Comparison of ENCODE assay signal across 31 cellular contexts in the genomic region with DNA sequence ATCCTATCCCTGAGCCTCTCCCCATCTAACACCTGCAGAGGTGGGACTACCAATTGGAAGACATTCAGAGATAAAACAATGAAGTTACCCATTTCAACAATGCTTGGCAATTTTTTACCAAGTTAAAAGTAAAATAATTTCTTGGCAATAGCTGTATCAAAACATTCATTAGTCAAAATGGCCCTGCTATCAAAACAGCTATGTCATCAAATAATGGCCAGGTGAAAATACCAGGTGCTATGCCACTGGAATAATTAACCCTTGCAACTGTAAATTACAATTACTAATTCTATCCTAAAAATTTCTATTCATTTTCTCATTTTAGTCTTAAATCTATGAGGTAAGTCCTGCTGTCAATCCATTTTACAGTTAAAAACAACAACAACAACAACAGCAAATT. TPM values are rescaled to one million over a fixed set of nuclear protein-coding genes. Genes with fewer than 3 reads are reported as not detected.
"Had no signal": no experiment of that assay in that cellular context is flagged by ENCODE, and none has a peak within 500 bp of the region (broad histone marks: within the 10 kb centered on the region; RNA-seq: fewer than 3 reads in every experiment).

No MANE protein-coding gene starts in this region.

- H3K79me2 ChIP-seq: parathyroid adenoma had no signal

- H3K27ac Mint-ChIP-seq: naive thymus-derived CD8-positive, alpha-beta T cell; natural killer cell treated with Interleukin-12 subunit alpha and Interleukin-12 subunit beta and Interleukin-15 and Interleukin-18, amount 100 ng/mL, for 72 hours; nephron progenitor cell; progenitor cell of endocrine pancreas; stimulated activated effector memory CD8-positive, alpha-beta T cell treated with anti-CD3 and anti-CD28 coated beads, Interleukin-12 subunit alpha, Interleukin-12 subunit beta, amount 100 ng/mL, for 72 hours; stimulated activated naive B cell treated with anti-CD40 and anti-IgM and Interleukin-4, amounts not matched to agents 10 μg/mL and 1 μg/mL and 100 μg/mL, for 72 hours; stimulated activated naive CD8-positive, alpha-beta T cell treated with anti-CD3 and anti-CD28 coated beads, Interleukin-15, Interleukin-2, amounts not matched to agents 100 ng/mL and 50 ng/mL, for 24 hours had no signal

- FAIRE-seq: urothelium cell line had no signal

- H3K27ac ChIP-seq: neutrophil, ovary, parathyroid adenoma, psoas muscle, skin epidermis, spleen, stomach, thyroid gland, tibial nerve, upper lobe of left lung, vagina had no signal

- H3K9me3 ChIP-seq: neutrophil, ovary, psoas muscle, thoracic aorta, thyroid gland, tibial nerve, upper lobe of left lung, vagina had no signal

- DNase-seq: naive thymus-derived CD8-positive, alpha-beta T cell; nephron progenitor cell; nucleus accumbens; ovary; posterior cingulate gyrus; psoas muscle; right cardiac atrium; spleen; stimulated activated CD4-positive, alpha-beta T cell treated with anti-CD3 and anti-CD28 coated beads, Interleukin-12 subunit alpha, Interleukin-12 subunit beta, amount 100 ng/mL, for 4 hours; stimulated activated CD4-positive, alpha-beta T cell treated with anti-CD3 and anti-CD28 coated beads, Interleukin-1b, Interleukin-23, amount 100 ng/mL, for 48 hours; stimulated activated CD4-positive, alpha-beta T cell treated with anti-CD3 and anti-CD28 coated beads, Interleukin-4, amount 100 ng/mL, for 1 hour; stimulated activated naive B cell treated with anti-CD40 and anti-IgM and Interleukin-4, amounts not matched to agents 10 μg/mL and 1 μg/mL and 100 μg/mL, for 72 hours; stimulated activated naive CD4-positive, alpha-beta T cell treated with Interleukin-2 at 50 U/mL for 16 hours; stomach; thyroid gland; trophoblast cell; upper lobe of left lung had no signal

- H3K27me3 ChIP-seq: neutrophil, ovary, spleen, stomach, thyroid gland, tibial nerve, upper lobe of left lung, vagina had no signal

- H3K4me1 ChIP-seq: psoas muscle, spleen, stomach, thyroid gland, upper lobe of left lung, vagina had no signal

- H2AFZ ChIP-seq: parathyroid adenoma had no signal

- H3K27me3 Mint-ChIP-seq: natural killer cell treated with Interleukin-12 subunit alpha and Interleukin-12 subunit beta and Interleukin-15 and Interleukin-18, amount 100 ng/mL, for 72 hours; progenitor cell of endocrine pancreas; stimulated activated naive B cell treated with anti-CD40 and anti-IgM and Interleukin-4, amounts not matched to agents 10 μg/mL and 1 μg/mL and 100 μg/mL, for 72 hours; stimulated activated naive CD8-positive, alpha-beta T cell treated with anti-CD3 and anti-CD28 coated beads, Interleukin-15, Interleukin-2, amounts not matched to agents 100 ng/mL and 50 ng/mL, for 24 hours had no signal

- ATAC-seq: naive thymus-derived CD8-positive, alpha-beta T cell; natural killer cell treated with Interleukin-12 subunit alpha and Interleukin-12 subunit beta and Interleukin-15 and Interleukin-18, amount 100 ng/mL, for 72 hours; psoas muscle; right cardiac atrium; sciatic nerve; stimulated activated effector memory CD8-positive, alpha-beta T cell treated with anti-CD3 and anti-CD28 coated beads, Interleukin-12 subunit alpha, Interleukin-12 subunit beta, amount 100 ng/mL, for 72 hours; stimulated activated naive B cell treated with anti-CD40 and anti-IgM and Interleukin-4, amounts not matched to agents 10 μg/mL and 1 μg/mL and 100 μg/mL, for 72 hours had no signal

- H3K4me3 Mint-ChIP-seq: naive thymus-derived CD8-positive, alpha-beta T cell; natural killer cell treated with Interleukin-12 subunit alpha and Interleukin-12 subunit beta and Interleukin-15 and Interleukin-18, amount 100 ng/mL, for 72 hours; nephron progenitor cell; neural crest cell; stimulated activated effector memory CD8-positive, alpha-beta T cell treated with anti-CD3 and anti-CD28 coated beads, Interleukin-12 subunit alpha, Interleukin-12 subunit beta, amount 100 ng/mL, for 72 hours; stimulated activated naive B cell treated with anti-CD40 and anti-IgM and Interleukin-4, amounts not matched to agents 10 μg/mL and 1 μg/mL and 100 μg/mL, for 72 hours; stimulated activated naive CD8-positive, alpha-beta T cell treated with anti-CD3 and anti-CD28 coated beads, Interleukin-15, Interleukin-2, amounts not matched to agents 100 ng/mL and 50 ng/mL, for 24 hours had no signal

- H3K9ac ChIP-seq: parathyroid adenoma had no signal

- H3K36me3 Mint-ChIP-seq: naive thymus-derived CD8-positive, alpha-beta T cell; natural killer cell treated with Interleukin-12 subunit alpha and Interleukin-12 subunit beta and Interleukin-15 and Interleukin-18, amount 100 ng/mL, for 72 hours; stimulated activated effector memory CD8-positive, alpha-beta T cell treated with anti-CD3 and anti-CD28 coated beads, Interleukin-12 subunit alpha, Interleukin-12 subunit beta, amount 100 ng/mL, for 72 hours; stimulated activated naive B cell treated with anti-CD40 and anti-IgM and Interleukin-4, amounts not matched to agents 10 μg/mL and 1 μg/mL and 100 μg/mL, for 72 hours had no signal

- H3K36me3 ChIP-seq: neutrophil, ovary, spleen, stomach, thyroid gland, tibial nerve, upper lobe of left lung, vagina had no signal

- H3K4me2 ChIP-seq: smooth muscle cell had no signal

- H3K4me1 Mint-ChIP-seq: naive thymus-derived CD8-positive, alpha-beta T cell; nephron progenitor cell; stimulated activated effector memory CD8-positive, alpha-beta T cell treated with anti-CD3 and anti-CD28 coated beads, Interleukin-12 subunit alpha, Interleukin-12 subunit beta, amount 100 ng/mL, for 72 hours; stimulated activated naive B cell treated with anti-CD40 and anti-IgM and Interleukin-4, amounts not matched to agents 10 μg/mL and 1 μg/mL and 100 μg/mL, for 72 hours had no signal

- H3K4me3 ChIP-seq: ovary, psoas muscle, skin epidermis, smooth muscle cell, spleen, stomach, thoracic aorta, thyroid gland, tibial nerve, upper lobe of left lung, vagina had no signal

RNA-seq across cellular contexts. Expression of a gene that starts 43.3 kb away (rescaled TPM):
- total RNA-seq: naive thymus-derived CD8-positive, alpha-beta T cell; natural killer cell treated with Interleukin-12 subunit alpha and Interleukin-12 subunit beta and Interleukin-15 and Interleukin-18, amount 100 ng/mL, for 72 hours had no signal
- polyA plus RNA-seq: naive thymus-derived CD8-positive, alpha-beta T cell had no signal
